14 cellular contexts compared by ENCODE assay signal in genomic region chr13:98520674-98521449, GRCh38. TPM values are rescaled to one million over a fixed set of nuclear protein-coding genes. Genes with fewer than 3 reads are reported as not detected.
DNase-seq lines count a peak whose midpoint lies in the region; ATAC-seq and TF ChIP-seq lines count a peak whose summit lies in the region.
"Had no signal": no experiment of that assay in that cellular context is flagged by ENCODE, and none has a peak within 500 bp of the region (broad histone marks: within the 10 kb centered on the region; RNA-seq: fewer than 3 reads in every experiment).

No MANE protein-coding gene starts in this region.

- no peak overlapping the region for H3K4me3 Mint-ChIP-seq in stimulated activated naive CD8-positive, alpha-beta T cell treated with anti-CD3 and anti-CD28 coated beads, Interleukin-15, Interleukin-2, amounts not matched to agents 100 ng/mL and 50 ng/mL, for 24 hours
- no peak overlapping the region for H3K4me3 Mint-ChIP-seq in stimulated activated naive CD8-positive, alpha-beta T cell treated with anti-CD3 and anti-CD28 coated beads, Interleukin-15, amount 100 ng/mL, for 72 hours
- H3K4me3 Mint-ChIP-seq in activated naive CD8-positive, alpha-beta T cell treated with anti-CD3 and anti-CD28 coated beads for 36 hours = no peak overlapping the region
- H3K4me3 Mint-ChIP-seq in naive thymus-derived CD8-positive, alpha-beta T cell = peak overlapping the region in 3 of 10 donors; percentile 3 to 37 (median 18)

- no peak for ATAC-seq in stimulated activated naive CD8-positive, alpha-beta T cell treated with anti-CD3 and anti-CD28 coated beads, Interleukin-15, amount 100 ng/mL, for 72 hours
- no peak for ATAC-seq in naive thymus-derived CD8-positive, alpha-beta T cell
- no peak for ATAC-seq in HG02678 (IDR thresholded peaks at IDR 0.05; ENCODE audit: unreplicated experiment)

- DNase-seq in stimulated activated naive CD8-positive, alpha-beta T cell treated with anti-CD3 and anti-CD28 coated beads, Interleukin-15, amount 100 ng/mL, for 72 hours = no peak
- DNase-seq in activated naive CD8-positive, alpha-beta T cell treated with anti-CD3 and anti-CD28 coated beads for 36 hours = no peak
- DNase-seq in naive thymus-derived CD8-positive, alpha-beta T cell = no peak
- DNase-seq in vagina (ENCODE audit: extremely low spot score in 2 of 2) = no peak
- DNase-seq in activated gamma-delta T cell (lab: John Stamatoyannopoulos, UW) = no peak
- DNase-seq in DMS153 treated with DMSO at 0.1 percent for 48 hours (lab: John Stamatoyannopoulos, UW; ENCODE audit: unreplicated experiment) = no peak
- DNase-seq: activated gamma-delta T cell treated with Interleukin-2 at 50 U/mL for 16 hours; NCI-H187; NCI-H345; stimulated activated CD4-positive, alpha-beta T cell treated with anti-CD3 and anti-CD28 coated beads, Interleukin-2, amount 100 ng/mL, for 48 hours; testis had no signal

- H3K27ac Mint-ChIP-seq in stimulated activated naive CD8-positive, alpha-beta T cell treated with anti-CD3 and anti-CD28 coated beads, Interleukin-15, Interleukin-2, amounts not matched to agents 100 ng/mL and 50 ng/mL, for 24 hours = peak overlapping the region; percentile 39
- H3K27ac Mint-ChIP-seq in stimulated activated naive CD8-positive, alpha-beta T cell treated with anti-CD3 and anti-CD28 coated beads, Interleukin-15, amount 100 ng/mL, for 72 hours = peak overlapping the region in 1 of 2 donors; percentile 44
- H3K27ac Mint-ChIP-seq in activated naive CD8-positive, alpha-beta T cell treated with anti-CD3 and anti-CD28 coated beads for 36 hours = peak overlapping the region; percentile 42
- peak overlapping the region in 6 of 10 donors; percentile 7 to 84 (median 68) for H3K27ac Mint-ChIP-seq in naive thymus-derived CD8-positive, alpha-beta T cell

- H3K4me1 ChIP-seq in vagina = peaks cover 70% of the 10 kb centered on the region

- peaks cover 99% of the 10 kb centered on the region for H3K4me1 Mint-ChIP-seq in stimulated activated naive CD8-positive, alpha-beta T cell treated with anti-CD3 and anti-CD28 coated beads, Interleukin-15, Interleukin-2, amounts not matched to agents 100 ng/mL and 50 ng/mL, for 24 hours (ENCODE audit: low read depth)
- H3K4me1 Mint-ChIP-seq in stimulated activated naive CD8-positive, alpha-beta T cell treated with anti-CD3 and anti-CD28 coated beads, Interleukin-15, amount 100 ng/mL, for 72 hours = peaks cover 99% of the 10 kb centered on the region
- H3K4me1 Mint-ChIP-seq in activated naive CD8-positive, alpha-beta T cell treated with anti-CD3 and anti-CD28 coated beads for 36 hours = peaks cover 90% of the 10 kb centered on the region
- peaks cover 45 to 98% (median 91%) of the 10 kb centered on the region in 4 donors for H3K4me1 Mint-ChIP-seq in naive thymus-derived CD8-positive, alpha-beta T cell

- no peaks in the 10 kb centered on the region for H3K9me3 Mint-ChIP-seq in stimulated activated naive CD8-positive, alpha-beta T cell treated with anti-CD3 and anti-CD28 coated beads, Interleukin-15, Interleukin-2, amounts not matched to agents 100 ng/mL and 50 ng/mL, for 24 hours
- no peaks in the 10 kb centered on the region for H3K9me3 Mint-ChIP-seq in stimulated activated naive CD8-positive, alpha-beta T cell treated with anti-CD3 and anti-CD28 coated beads, Interleukin-15, amount 100 ng/mL, for 72 hours
- no peaks in the 10 kb centered on the region for H3K9me3 Mint-ChIP-seq in activated naive CD8-positive, alpha-beta T cell treated with anti-CD3 and anti-CD28 coated beads for 36 hours
- no peaks in the 10 kb centered on the region for H3K9me3 Mint-ChIP-seq in naive thymus-derived CD8-positive, alpha-beta T cell

- H3K36me3 ChIP-seq in vagina = peaks cover 0 to 18% of the 10 kb centered on the region in 2 donors

- intact Hi-C loops in vagina (cut with DNase I) = no loop called here

- POLR2A ChIA-PET in naive thymus-derived CD8-positive, alpha-beta T cell (lab: Charles Lee) = no interaction called here

- peaks cover 21% of the 10 kb centered on the region for H3K36me3 Mint-ChIP-seq in stimulated activated naive CD8-positive, alpha-beta T cell treated with anti-CD3 and anti-CD28 coated beads, Interleukin-15, Interleukin-2, amounts not matched to agents 100 ng/mL and 50 ng/mL, for 24 hours (ENCODE audit: low read depth)
- H3K36me3 Mint-ChIP-seq in activated naive CD8-positive, alpha-beta T cell treated with anti-CD3 and anti-CD28 coated beads for 36 hours = peaks cover 34% of the 10 kb centered on the region
- H3K36me3 Mint-ChIP-seq in naive thymus-derived CD8-positive, alpha-beta T cell = peaks cover 0 to 31% (median 8%) of the 10 kb centered on the region in 3 donors

- H3K27ac ChIP-seq in vagina = peak overlapping the region; percentile 62

- no peaks in the 10 kb centered on the region for H3K9me3 ChIP-seq in vagina
- H3K9me3 ChIP-seq: testis had no signal

- H3K4me3 ChIP-seq in vagina = no peak overlapping the region
- H3K4me3 ChIP-seq: testis had no signal

- H3K27me3 Mint-ChIP-seq in stimulated activated naive CD8-positive, alpha-beta T cell treated with anti-CD3 and anti-CD28 coated beads, Interleukin-15, Interleukin-2, amounts not matched to agents 100 ng/mL and 50 ng/mL, for 24 hours = no peaks in the 10 kb centered on the region
- no peaks in the 10 kb centered on the region for H3K27me3 Mint-ChIP-seq in stimulated activated naive CD8-positive, alpha-beta T cell treated with anti-CD3 and anti-CD28 coated beads, Interleukin-15, amount 100 ng/mL, for 72 hours
- no peaks in the 10 kb centered on the region for H3K27me3 Mint-ChIP-seq in activated naive CD8-positive, alpha-beta T cell treated with anti-CD3 and anti-CD28 coated beads for 36 hours
- no peaks in the 10 kb centered on the region for H3K27me3 Mint-ChIP-seq in naive thymus-derived CD8-positive, alpha-beta T cell

- H3K27me3 ChIP-seq in vagina = no peaks in the 10 kb centered on the region
- H3K27me3 ChIP-seq: dorsolateral prefrontal cortex, testis had no signal

- TF ChIP-seq POLR2A in vagina (IDR thresholded peaks at IDR 0.05) = no peak

- TF ChIP-seq CTCF in vagina (IDR thresholded peaks at IDR 0.05) = no peak

RNA-seq across cellular contexts. Expression of gene STK24, which starts 56.0 kb away (rescaled TPM):
- 100 to 1,000 TPM; 129 TPM for total RNA-seq in activated naive CD8-positive, alpha-beta T cell treated with anti-CD3 and anti-CD28 coated beads for 36 hours
- 100 to 1,000 TPM; 110 to 121 TPM for total RNA-seq in naive thymus-derived CD8-positive, alpha-beta T cell
- polyA plus RNA-seq in naive thymus-derived CD8-positive, alpha-beta T cell = 10 to 100 TPM; 22.7 to 66.6 (median 37.3) TPM
- 82.5 TPM for total RNA-seq in vagina
